In the genomic region with DNA sequence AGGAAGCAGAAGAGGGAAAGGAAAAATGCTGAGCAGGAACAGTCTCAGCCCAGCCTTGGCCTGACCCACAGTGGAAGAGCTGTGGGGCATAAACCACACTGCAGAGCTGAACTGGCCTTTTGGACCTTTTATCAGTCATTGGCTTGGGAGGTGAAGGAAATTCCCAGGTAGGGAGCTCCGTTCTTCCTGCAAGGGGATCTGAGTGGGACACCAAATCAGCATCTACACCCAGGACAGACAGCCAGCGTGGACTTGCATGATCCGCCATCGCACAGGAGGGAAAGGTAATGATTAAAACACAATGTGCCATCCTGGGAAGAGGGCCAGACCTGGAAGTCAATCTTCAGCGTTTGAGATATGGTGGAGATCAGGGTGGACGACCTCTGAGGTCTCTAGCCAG, we compare ENCODE assay signal across 9 cellular contexts.
DNase-seq lines count a peak whose midpoint lies in the region; ATAC-seq, FAIRE-seq and TF ChIP-seq lines count a peak whose summit lies in the region.
"Had no signal": no experiment of that assay in that cellular context is flagged by ENCODE, and none has a peak within 500 bp of the region (broad histone marks: within the 10 kb centered on the region; RNA-seq: fewer than 3 reads in every experiment).

No MANE protein-coding gene starts in this region.

- H3K27me3 ChIP-seq in ACC112 (ENCODE audit: insufficient read depth, low read length) = no peaks in the 10 kb centered on the region
- H3K27me3 ChIP-seq in KMS-11 (ENCODE audit: insufficient read depth, low read depth) = no peaks in the 10 kb centered on the region
- no peaks in the 10 kb centered on the region for H3K27me3 ChIP-seq in muscle layer of duodenum (ENCODE audit: low read depth, low read length)

- no peak for TF ChIP-seq POLR2A in H54 (IDR thresholded peaks at IDR 0.05; ENCODE audit: low read depth, low read length)

- H3K36me3 ChIP-seq in ACC112 (ENCODE audit: insufficient read depth, low read length) (no peaks in the 10 kb centered on the region), KMS-11 (ENCODE audit: insufficient read depth) (no peaks in the 10 kb centered on the region), muscle layer of duodenum (ENCODE audit: control insufficient read depth in 1 of 2, insufficient read depth in 2 of 2, low read length in 2 of 2) (peaks cover 9 to 31% of the 10 kb centered on the region in 2 donors)

- no peaks in the 10 kb centered on the region for H3K9me3 ChIP-seq in muscle layer of duodenum (ENCODE audit: control insufficient read depth in 1 of 2, low read length in 2 of 2)

- H3K27ac ChIP-seq in ACC112 (ENCODE audit: low read depth, low read length) (0 out of 2 replicates have a peak overlapping the region, but pooled peaks have one; percentile 2), KMS-11 (no peak overlapping the region), muscle layer of duodenum (ENCODE audit: low read length) (peak overlapping the region; percentile 54)

- H4K20me1 ChIP-seq in KMS-11 (ENCODE audit: insufficient read depth) = no peaks in the 10 kb centered on the region

- no peak for ATAC-seq in HG02610 (IDR thresholded peaks at IDR 0.05; ENCODE audit: unreplicated experiment)

- peak overlapping the region; percentile 65 for H3K4me2 ChIP-seq in KMS-11

- H2AFZ ChIP-seq in ACC112 (ENCODE audit: low read length, unreplicated experiment) = no peak overlapping the region
- H2AFZ ChIP-seq in KMS-11 (ENCODE audit: low read depth) = no peak overlapping the region

- FAIRE-seq in H54 (lab: Jason Lieb, UNC) = no peak

- H3K4me3 ChIP-seq in ACC112 (ENCODE audit: low read depth, low read length) (peak overlapping the region; percentile 88), KMS-11 (IDR thresholded peaks at IDR 0.05; ENCODE audit: insufficient read depth, low read depth, low read length) (no peak overlapping the region), choroid plexus epithelial cell (ENCODE audit: low read depth, low read length) (peak overlapping the region; percentile 92), muscle layer of duodenum (ENCODE audit: low read depth in 1 of 2, low read length in 2 of 2) (peak overlapping the region; percentile 80 to 91)

- H3K4me1 ChIP-seq in ACC112 (ENCODE audit: control insufficient read depth, insufficient read depth, low read length, unreplicated experiment) (peaks cover 29% of the 10 kb centered on the region), KMS-11 (ENCODE audit: low read depth, poor library complexity, severe bottlenecking) (peaks cover 21% of the 10 kb centered on the region), muscle layer of duodenum (ENCODE audit: control insufficient read depth in 1 of 2, insufficient read depth in 2 of 2, low read length in 2 of 2) (peaks cover 13 to 26% of the 10 kb centered on the region in 2 donors)

- TF ChIP-seq CTCF in KMS-11 (conservative IDR thresholded peaks at IDR 0.05; ENCODE audit: low read depth, low read length) = no peak
- TF ChIP-seq CTCF in choroid plexus epithelial cell (conservative IDR thresholded peaks at IDR 0.05; ENCODE audit: low read depth, low read length) = no peak

- DNase-seq in choroid plexus epithelial cell (ENCODE audit: low read depth) (no peak), DMS153 treated with DMSO at 0.1 percent for 48 hours (lab: John Stamatoyannopoulos, UW; ENCODE audit: unreplicated experiment) (no peak), H54 (ENCODE audit: insufficient read length, low spot score) (no peak), midbrain (lab: John Stamatoyannopoulos, UW) (no peak)
- DNase-seq: NCI-H2171 had no signal

- no peak overlapping the region for H3K9ac ChIP-seq in KMS-11

- H3K79me2 ChIP-seq in ACC112 (ENCODE audit: control insufficient read depth, insufficient read depth, low read length, unreplicated experiment) (peaks cover 34% of the 10 kb centered on the region), KMS-11 (ENCODE audit: insufficient read depth, low read depth) (no peaks in the 10 kb centered on the region)
